In genomic region chrX:100700809-100701208, GRCh38 we compare ENCODE assay signal across 17 cellular contexts. TPM values are rescaled to one million over a fixed set of nuclear protein-coding genes. Genes with fewer than 3 reads are reported as not detected.
DNase-seq lines count a peak whose midpoint lies in the region; ATAC-seq lines count a peak whose summit lies in the region.
"Had no signal": no experiment of that assay in that cellular context is flagged by ENCODE, and none has a peak within 500 bp of the region (broad histone marks: within the 10 kb centered on the region; RNA-seq: fewer than 3 reads in every experiment).

No MANE protein-coding gene starts in this region.

- peak; percentile 50 to 77 for ATAC-seq in activated naive CD4-positive, alpha-beta T cell treated with anti-CD3 and anti-CD28 coated beads, Interleukin-2, amount 50 U/mL, for 72 hours
- peak; percentile 70 for ATAC-seq in GM21825 (IDR thresholded peaks at IDR 0.05; ENCODE audit: unreplicated experiment)
- peak; percentile 87 for ATAC-seq in HG03442 (IDR thresholded peaks at IDR 0.05; ENCODE audit: unreplicated experiment)
- ATAC-seq: A549 had no signal

- no peak overlapping the region for H3K27ac Mint-ChIP-seq in activated naive CD4-positive, alpha-beta T cell treated with anti-CD3 and anti-CD28 coated beads, Interleukin-2, amount 50 U/mL, for 72 hours
- H3K27ac Mint-ChIP-seq: CD8-positive, alpha-beta memory T cell had no signal

- no peak for DNase-seq in activated naive CD4-positive, alpha-beta T cell treated with anti-CD3 and anti-CD28 coated beads, Interleukin-2, amount 50 U/mL, for 72 hours (ENCODE audit: low spot score in 2 of 2)
- no peak for DNase-seq in activated naive CD4-positive, alpha-beta T cell treated with anti-CD3 and anti-CD28 coated beads, Interleukin-2, amount 50 U/mL, for 16 hours
- DNase-seq in activated CD4-positive, CD25-positive, alpha-beta regulatory T cell treated with anti-CD3 and anti-CD28 coated beads, Interleukin-2, amount 50 U/mL, for 72 hours: no peak
- DNase-seq in UCSD-AML1 (lab: John Stamatoyannopoulos, UW; ENCODE audit: unreplicated experiment) (no peak), NCI-H128 (lab: John Stamatoyannopoulos, UW; ENCODE audit: unreplicated experiment) (no peak), EL (no peak)
- DNase-seq: CD8-positive, alpha-beta memory T cell; DMS79 treated with DMSO at 0.1 percent for 48 hours; GOT3; NCI-H1105 treated with DMSO at 0.1 percent for 48 hours; NCI-H187; NCI-H446 treated with DMSO at 0.1 percent for 48 hours; NCI-H82; SW 1271 had no signal

- no peaks in the 10 kb centered on the region for H3K36me3 Mint-ChIP-seq in activated naive CD4-positive, alpha-beta T cell treated with anti-CD3 and anti-CD28 coated beads, Interleukin-2, amount 50 U/mL, for 72 hours
- H3K36me3 Mint-ChIP-seq: CD8-positive, alpha-beta memory T cell had no signal

- H3K9me3 Mint-ChIP-seq in activated naive CD4-positive, alpha-beta T cell treated with anti-CD3 and anti-CD28 coated beads, Interleukin-2, amount 50 U/mL, for 72 hours: no peaks in the 10 kb centered on the region
- H3K9me3 Mint-ChIP-seq: CD8-positive, alpha-beta memory T cell had no signal

RNA-seq across cellular contexts. Expression of gene SYTL4, which starts 31.1 kb away (rescaled TPM):
- not detected for total RNA-seq in activated naive CD4-positive, alpha-beta T cell treated with anti-CD3 and anti-CD28 coated beads, Interleukin-2, amount 50 U/mL, for 72 hours
- total RNA-seq: CD8-positive, alpha-beta memory T cell had no signal

RNA-seq across cellular contexts. Expression of gene SRPX2, which starts 56.8 kb away (rescaled TPM):
- not detected for total RNA-seq in activated naive CD4-positive, alpha-beta T cell treated with anti-CD3 and anti-CD28 coated beads, Interleukin-2, amount 50 U/mL, for 72 hours
- total RNA-seq: CD8-positive, alpha-beta memory T cell had no signal
